Comparison of ENCODE assay signal across 20 cellular contexts in genomic region chr3:85864896-85865295, GRCh38.
DNase-seq lines count a peak whose midpoint lies in the region; ATAC-seq, FAIRE-seq and TF ChIP-seq lines count a peak whose summit lies in the region.
"Had no signal": no experiment of that assay in that cellular context is flagged by ENCODE, and none has a peak within 500 bp of the region (broad histone marks: within the 10 kb centered on the region; RNA-seq: fewer than 3 reads in every experiment).

No MANE protein-coding gene starts in this region.

- no peak for TF ChIP-seq EP300 in SK-N-SH (IDR thresholded peaks at IDR 0.05; ENCODE audit: borderline replicate concordance in 1 of 2, low read depth in 1 of 2, low read length in 1 of 2)

- no peak overlapping the region for H3K4me3 Mint-ChIP-seq in astrocyte (ENCODE audit: unreplicated experiment)

- H3K4me2 ChIP-seq in SK-N-SH (no peak overlapping the region), astrocyte (ENCODE audit: low read length) (no peak overlapping the region)
- H3K4me2 ChIP-seq: A549, PC-9 had no signal

- no peak for FAIRE-seq in astrocyte (lab: Jason Lieb, UNC)
- FAIRE-seq: A549 had no signal

- H3K4me1 Mint-ChIP-seq in astrocyte (ENCODE audit: low read depth, unreplicated experiment): no peaks in the 10 kb centered on the region

- H3K36me3 ChIP-seq in SK-N-SH (replicated peaks in 1 of 2; ENCODE audit: control insufficient read depth in 1 of 2, insufficient read depth in 2 of 2, low read length in 1 of 2) (no peaks in the 10 kb centered on the region), astrocyte (ENCODE audit: insufficient read depth, low read length) (no peaks in the 10 kb centered on the region)
- H3K36me3 ChIP-seq: HAP-1, MG63, SJSA1 had no signal

- H3K27me3 ChIP-seq in SK-N-SH (ENCODE audit: insufficient read depth) (no peaks in the 10 kb centered on the region), astrocyte (ENCODE audit: insufficient read depth, low read length) (no peaks in the 10 kb centered on the region)
- H3K27me3 ChIP-seq: MG63, SJSA1 had no signal

- POLR2A ChIA-PET in SK-N-SH (lab: Yijun Ruan, JAX): no interaction called here

- 23% methylated on average over 1 of the region's 1 CpG for WGBS in SK-N-SH (ENCODE audit: low lambda C conversion rate)

- DNase-seq in SK-N-SH (no peak), astrocyte (ENCODE audit: low read depth) (peak; percentile 18), islet precursor cell (peak; percentile 57), T-helper 1 cell (no peak), hippocampal formation (lab: John Stamatoyannopoulos, UW) (no peak)
- DNase-seq: DMS153, EL, IMR-90, Karpas-422, MG63, NCI-H1092, NCI-H146, NCI-H526 treated with DMSO at 0.1 percent for 48 hours, PC-9 had no signal

- H2AFZ ChIP-seq in SK-N-SH (ENCODE audit: low read depth): no peak overlapping the region
- H2AFZ ChIP-seq in astrocyte (ENCODE audit: low read depth, low read length): no peak overlapping the region
- H2AFZ ChIP-seq: PC-9 had no signal

- TF ChIP-seq RAD21 in SK-N-SH (IDR thresholded peaks at IDR 0.05; ENCODE audit: low read length): no peak

- H3K79me2 ChIP-seq in SK-N-SH (ENCODE audit: insufficient read depth) (no peaks in the 10 kb centered on the region), astrocyte (ENCODE audit: insufficient read depth, low read length) (no peaks in the 10 kb centered on the region)

- no peaks in the 10 kb centered on the region for H4K20me1 ChIP-seq in SK-N-SH (ENCODE audit: insufficient read depth)
- no peaks in the 10 kb centered on the region for H4K20me1 ChIP-seq in astrocyte (ENCODE audit: insufficient read depth, low read length)

- CTCF ChIA-PET in SK-N-SH (lab: Yijun Ruan, JAX): interaction anchor here (1.3 kb wide), 1 partner anchor 16 kb away, joined by 3 read pairs; no protein-coding TSS in a partner anchor

- H3K27me3 Mint-ChIP-seq in astrocyte (ENCODE audit: low read depth, unreplicated experiment): no peaks in the 10 kb centered on the region

- no peak overlapping the region for H3K4me3 ChIP-seq in SK-N-SH (ENCODE audit: low read depth in 2 of 2, low read length in 1 of 2)
- H3K4me3 ChIP-seq in astrocyte (ENCODE audit: insufficient read depth, low read depth, low read length): no peak overlapping the region
- H3K4me3 ChIP-seq: A549, HAP-1, MG63, PC-9, SJSA1 had no signal

- H3K9ac ChIP-seq in SK-N-SH (no peak overlapping the region), astrocyte (ENCODE audit: low read length) (no peak overlapping the region)

- H3K9me2 ChIP-seq in SK-N-SH: no peaks in the 10 kb centered on the region

- H3K36me3 Mint-ChIP-seq in astrocyte (ENCODE audit: low read depth, unreplicated experiment): no peaks in the 10 kb centered on the region

- no peaks in the 10 kb centered on the region for H3F3A ChIP-seq in SK-N-SH (replicated peaks; ENCODE audit: insufficient read depth)

- H3K9me3 Mint-ChIP-seq in astrocyte (ENCODE audit: unreplicated experiment): no peaks in the 10 kb centered on the region

- H3K9me3 ChIP-seq in SK-N-SH (no peaks in the 10 kb centered on the region), astrocyte (ENCODE audit: insufficient read depth, low read depth, low read length) (no peaks in the 10 kb centered on the region)
- H3K9me3 ChIP-seq: A549, HAP-1, MG63, SJSA1 had no signal

- TF ChIP-seq CTCF in SK-N-SH (IDR thresholded peaks at IDR 0.05) (no peak), astrocyte (IDR thresholded peaks at IDR 0.05; ENCODE audit: insufficient read depth, low read depth, low read length) (no peak)

- no peak for ATAC-seq in SK-N-SH treated with all-trans-retinoic acid at 6 μM for 48 hours
- no peak for ATAC-seq in activated CD4-positive, CD25-positive, alpha-beta regulatory T cell treated with anti-CD3 and anti-CD28 coated beads, Interleukin-2, amount 50 U/mL, for 24 hours
- ATAC-seq: A549 had no signal

- no peaks in the 10 kb centered on the region; a peak in 1 of 4 replicates for H3K4me1 ChIP-seq in SK-N-SH (ENCODE audit: control insufficient read depth in 1 of 2, insufficient read depth in 2 of 2, low read depth in 1 of 2, low read length in 1 of 2)
- H3K4me1 ChIP-seq in astrocyte (ENCODE audit: insufficient read depth, low read length): no peaks in the 10 kb centered on the region
- H3K4me1 ChIP-seq: A549, HAP-1, SJSA1 had no signal

- no peak overlapping the region for H3K27ac Mint-ChIP-seq in astrocyte (ENCODE audit: unreplicated experiment)

- H3K27ac ChIP-seq in SK-N-SH (ENCODE audit: low read depth in 2 of 2, low read length in 1 of 2): no peak overlapping the region
- no peak overlapping the region for H3K27ac ChIP-seq in astrocyte (ENCODE audit: low read depth, low read length)
- H3K27ac ChIP-seq: A549, C4-2B, PC-9, SJSA1 had no signal

TF ChIP-seq in SK-N-SH treated with all-trans-retinoic acid at 6 μM for 48 hours, 23 proteins besides CTCF, POLR2A, EP300 and RAD21:
- TF ChIP-seq OSR1 (CRISPR knock-in tag; IDR thresholded peaks at IDR 0.05): no peak
- no peak for TF ChIP-seq TSHZ2 (CRISPR knock-in tag; IDR thresholded peaks at IDR 0.05)
- TF ChIP-seq ISL1 (CRISPR knock-in tag; IDR thresholded peaks at IDR 0.05): peak; percentile 33; the same call in 1 of the 2 replicates

TF ChIP-seq in SK-N-SH, 30 proteins besides CTCF, POLR2A, EP300 and RAD21:
- TF ChIP-seq POLR2AphosphoS5 (IDR thresholded peaks at IDR 0.05; ENCODE audit: low read depth, low read length): no peak
- no peak for TF ChIP-seq MEF2A (IDR thresholded peaks at IDR 0.05; ENCODE audit: borderline replicate concordance, low read depth)
- TF ChIP-seq USF1 (IDR thresholded peaks at IDR 0.05; ENCODE audit: borderline replicate concordance, low read depth): no peak

Comparison
In these comparisons a context has a peak if more than half of its experiments do, and no peak if none do; other contexts are left out.
1. DNase-seq: peak in astrocyte (single experiment) and islet precursor cell (single experiment); none in SK-N-SH (single experiment), T-helper 1 cell (0 of 5) and hippocampal formation (0 of 2).